In the genomic region with DNA sequence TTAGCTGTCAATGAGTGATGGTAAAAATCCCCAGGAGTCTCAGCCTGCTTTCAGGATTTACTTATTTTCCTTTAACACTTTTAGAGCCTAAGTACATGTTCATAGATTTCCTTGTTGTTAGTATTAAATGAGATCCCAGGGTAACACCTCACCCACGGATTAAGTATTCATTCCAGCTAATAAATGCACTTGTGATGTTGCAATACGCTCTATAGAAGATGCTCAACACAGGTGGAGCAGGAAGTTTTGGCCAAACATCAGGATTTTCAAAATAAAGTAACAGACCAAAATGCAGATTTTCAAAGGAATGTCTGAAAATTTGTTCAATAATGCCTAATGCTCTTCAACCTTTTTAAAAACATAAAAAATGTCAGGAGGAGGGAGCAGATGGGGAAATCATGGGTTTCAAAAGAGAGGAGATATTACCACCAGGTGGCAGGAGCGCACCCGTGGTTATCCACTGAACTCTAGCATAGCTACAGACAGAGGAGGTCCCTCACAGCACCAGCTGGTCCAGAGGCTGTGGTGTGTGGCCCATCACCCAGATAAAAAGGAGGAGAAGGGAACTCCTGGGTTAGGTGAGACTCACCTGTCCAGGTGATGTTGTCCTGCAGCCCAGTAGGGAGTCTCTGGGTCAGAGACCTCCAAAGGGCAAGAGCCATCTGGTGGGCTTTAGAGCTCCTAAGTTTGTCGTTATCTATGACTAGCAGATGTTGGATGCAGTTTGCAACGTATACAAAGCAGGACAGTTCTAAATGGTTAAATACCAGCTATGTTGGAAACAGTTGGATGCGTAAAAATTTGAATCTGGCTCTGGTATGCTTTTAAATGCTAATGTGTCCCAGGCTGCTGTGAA, we compare ENCODE assay signal across 8 cellular contexts.
A peak's percentile ranks its signal among the peaks of the same experiment; 100 is the strongest.
DNase-seq lines count a peak whose midpoint lies in the region; ATAC-seq, FAIRE-seq and TF ChIP-seq lines count a peak whose summit lies in the region.

No MANE protein-coding gene starts in this region.

- H3K27ac ChIP-seq in aorta (ENCODE audit: low read depth in 1 of 2, low read length in 2 of 2) = no peak overlapping the region

- no peaks in the 10 kb centered on the region for H3K4me1 ChIP-seq in aorta (ENCODE audit: control insufficient read depth in 1 of 2, insufficient read depth in 2 of 2, low read length in 2 of 2)

- H3K36me3 ChIP-seq in aorta (ENCODE audit: control insufficient read depth in 1 of 2, insufficient read depth in 2 of 2, low read length in 1 of 2) = no peaks in the 10 kb centered on the region

- WGBS in aorta, 2 donors = 51 to 53% methylated on average over 7 of the region's 7 CpGs

- TF ChIP-seq CTCF in AG09319 (IDR thresholded peaks at IDR 0.05; ENCODE audit: low read depth, low read length) = peak; percentile 76

- H3K9me3 ChIP-seq in aorta (ENCODE audit: control insufficient read depth, low read length) = no peaks in the 10 kb centered on the region

- no peaks in the 10 kb centered on the region for H3K27me3 ChIP-seq in aorta (ENCODE audit: control insufficient read depth in 1 of 2, insufficient read depth in 2 of 2, low read length in 1 of 2)

- peak; percentile 27 for DNase-seq in AG09319 (ENCODE audit: extremely low read depth, low read depth)
- peak; percentile 12 for DNase-seq in GM18507 (ENCODE audit: extremely low spot score, insufficient read length, low read depth)
- peak; percentile 87 for DNase-seq in NCI-H82 (lab: John Stamatoyannopoulos, UW)
- DNase-seq in activated T-cell treated with anti-CD3 and anti-CD28 coated beads, Interleukin-2, amount 50 U/mL, for 1 hour = peak; percentile 33
- peak; percentile 80 for DNase-seq in fibroblast of peridontal ligament (ENCODE audit: extremely low read depth)
- DNase-seq in nucleus accumbens (lab: John Stamatoyannopoulos, UW) = peak in 38 of 56 donors; percentile 3 to 69 (median 20)
- DNase-seq in aorta = peak in 1 of 2 donors; percentile 61

- no peak for FAIRE-seq in GM18507 (lab: Jason Lieb, UNC)

- ATAC-seq in HG03066 (IDR thresholded peaks at IDR 0.05; ENCODE audit: low read depth, unreplicated experiment) (peak; percentile 86), aorta (ENCODE audit: low FRiP score) (peak; percentile 67)

- intact Hi-C loops in aorta (cut with DNase I) = loop anchor here (2.0 to 5.0 kb wide), 2 partner anchors 272 to 569 kb away; no protein-coding TSS in a partner anchor

- no peak overlapping the region for H3K4me3 ChIP-seq in aorta (ENCODE audit: low read length in 2 of 2)
